11 cellular contexts compared by ENCODE assay signal in genomic region chr17:48472485-48473281, GRCh38. TPM values are rescaled to one million over a fixed set of nuclear protein-coding genes. Genes with fewer than 3 reads are reported as not detected.
DNase-seq lines count a peak whose midpoint lies in the region; ATAC-seq lines count a peak whose summit lies in the region.
"Had no signal": no experiment of that assay in that cellular context is flagged by ENCODE, and none has a peak within 500 bp of the region (broad histone marks: within the 10 kb centered on the region; RNA-seq: fewer than 3 reads in every experiment).

No MANE protein-coding gene starts in this region.

- H3K9ac ChIP-seq in HUES6 (ENCODE audit: low read length), result peak overlapping the region; percentile 3

- DNase-seq in DMS153 treated with DMSO at 0.1 percent for 48 hours (lab: John Stamatoyannopoulos, UW; ENCODE audit: unreplicated experiment) (peak; percentile 59), SW 1271 (lab: John Stamatoyannopoulos, UW) (peak; percentile 94 to 97), amygdala (lab: John Stamatoyannopoulos, UW) (no peak), cortex of kidney (lab: John Stamatoyannopoulos, UW) (no peak)
- DNase-seq: right lobe of liver, SIG-M5 had no signal

- H3K4me3 ChIP-seq in HUES6 (ENCODE audit: low read depth, low read length) (no peak overlapping the region), mesodermal cell (ENCODE audit: extremely low read depth, insufficient read depth, low read length, poor library complexity, severe bottlenecking) (no peak overlapping the region)
- H3K4me3 ChIP-seq: right lobe of liver, thoracic aorta had no signal

- H3K4me1 ChIP-seq in HUES6 (ENCODE audit: control insufficient read depth, insufficient read depth, low read length) (peaks cover 19% of the 10 kb centered on the region), mesodermal cell (ENCODE audit: control insufficient read depth, insufficient read depth, low read length, poor library complexity, severe bottlenecking) (peaks cover 14% of the 10 kb centered on the region)
- H3K4me1 ChIP-seq: right lobe of liver had no signal

- H3K27me3 ChIP-seq in HUES6 (ENCODE audit: control insufficient read depth, insufficient read depth, low read length), result no peaks in the 10 kb centered on the region
- H3K27me3 ChIP-seq: right lobe of liver had no signal

- H3K27ac ChIP-seq in HUES6 (ENCODE audit: low read depth, low read length) (no peak overlapping the region), mesodermal cell (ENCODE audit: low read depth, low read length, severe bottlenecking) (peak overlapping the region; percentile 77)
- H3K27ac ChIP-seq: right lobe of liver, thoracic aorta had no signal

- 27% methylated on average over 3 to 4 of the region's 5 CpGs for WGBS in mesodermal cell (ENCODE audit: insufficient coverage in 2 of 2), 2 experiments

- no peak for ATAC-seq in HG02571 (IDR thresholded peaks at IDR 0.05; ENCODE audit: unreplicated experiment)
- no peak for ATAC-seq in HG03095 (IDR thresholded peaks at IDR 0.05; ENCODE audit: unreplicated experiment)

- H3K9me3 ChIP-seq in HUES6 (ENCODE audit: control insufficient read depth, insufficient read depth, low read depth, low read length), result no peaks in the 10 kb centered on the region
- no peaks in the 10 kb centered on the region for H3K9me3 ChIP-seq in mesodermal cell (ENCODE audit: control insufficient read depth, low read length)
- H3K9me3 ChIP-seq: right lobe of liver, thoracic aorta had no signal

- no peaks in the 10 kb centered on the region for H3K36me3 ChIP-seq in HUES6 (ENCODE audit: control insufficient read depth, insufficient read depth, low read length)
- H3K36me3 ChIP-seq in mesodermal cell (ENCODE audit: control insufficient read depth, insufficient read depth, low read length), result no peaks in the 10 kb centered on the region
- H3K36me3 ChIP-seq: right lobe of liver, thoracic aorta had no signal

RNA-seq across cellular contexts. Expression of gene SKAP1, which starts 42.7 kb away (rescaled TPM):
- 2.0 TPM for polyA plus RNA-seq in mesodermal cell (2013, experiment 1 of 2)
- 3.4 TPM for polyA plus RNA-seq in mesodermal cell (2013, experiment 2 of 2)

RNA-seq across cellular contexts. Expression of gene HOXB1, which starts 58.1 kb away (rescaled TPM):
- polyA plus RNA-seq in mesodermal cell (2013, experiment 1 of 2), result 10.0 TPM
- polyA plus RNA-seq in mesodermal cell (2013, experiment 2 of 2), result 14.1 TPM

Comparison
In these comparisons a context has a peak if more than half of its experiments do, and no peak if none do; other contexts are left out.
1. DNase-seq: peak in DMS153 treated with DMSO at 0.1 percent for 48 hours (single experiment) and SW 1271 (2 of 2); none in amygdala (0 of 56) and cortex of kidney (single experiment).